Comparison of ENCODE assay signal across 11 cellular contexts in the genomic region with DNA sequence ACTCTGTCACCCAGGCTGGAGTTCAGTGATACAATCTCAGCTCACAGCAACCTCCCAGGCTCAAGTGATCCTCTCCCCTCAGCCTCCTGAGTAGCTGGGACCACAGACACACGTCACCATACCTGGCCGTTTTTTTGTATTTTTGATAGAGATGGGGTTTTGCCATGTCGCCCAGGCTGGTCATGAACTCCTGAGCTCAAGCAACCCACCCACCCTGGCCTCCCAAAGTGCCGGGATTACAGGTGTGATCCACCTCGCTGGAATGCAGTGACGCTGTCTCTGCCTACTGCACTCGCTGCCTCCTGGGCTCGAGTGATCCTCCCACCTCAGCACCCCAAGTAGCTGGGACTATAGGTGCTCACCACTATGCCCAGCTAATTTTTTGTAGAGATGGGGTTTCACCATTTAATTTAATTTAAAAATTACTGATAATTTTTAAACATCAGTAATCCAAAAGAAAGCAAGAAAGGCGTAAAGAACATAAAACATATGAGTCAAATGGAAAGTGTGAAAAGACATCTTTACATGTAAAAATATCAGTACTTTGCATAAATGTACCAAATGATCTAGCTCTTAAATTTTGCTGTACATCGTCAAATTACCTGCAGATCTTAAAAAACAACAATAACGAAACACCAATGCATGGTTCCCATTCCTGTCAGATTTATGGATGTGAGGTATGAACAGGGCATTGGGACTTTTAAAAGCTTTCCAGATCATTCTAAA. TPM values are rescaled to one million over a fixed set of nuclear protein-coding genes. Genes with fewer than 3 reads are reported as not detected.
DNase-seq lines count a peak whose midpoint lies in the region; ATAC-seq, FAIRE-seq and TF ChIP-seq lines count a peak whose summit lies in the region.
"Had no signal": no experiment of that assay in that cellular context is flagged by ENCODE, and none has a peak within 500 bp of the region (broad histone marks: within the 10 kb centered on the region; RNA-seq: fewer than 3 reads in every experiment).

No MANE protein-coding gene starts in this region.

- H3K4me2 ChIP-seq in HepG2 (ENCODE audit: low read depth, low read length) (peak overlapping the region; percentile 36; the same call in 1 of the 2 replicates), PC-9 (0 out of 2 replicates have a peak overlapping the region, but pooled peaks have one; percentile 99), endothelial cell of umbilical vein (ENCODE audit: insufficient read depth, low read length) (no peak overlapping the region)

- 0 out of 5 replicates have a peak, but pooled peaks cover 0 to 3% of the 10 kb centered on the region in 2 experiments for H3K36me3 ChIP-seq in HepG2 (replicated peaks in 1 of 2; ENCODE audit: control insufficient read depth in 1 of 2, insufficient read depth in 2 of 2, low read length in 2 of 2)
- H3K36me3 ChIP-seq in right lobe of liver, result peaks cover 0 to 3% (median 0%) of the 10 kb centered on the region in 4 donors
- no peaks in the 10 kb centered on the region for H3K36me3 ChIP-seq in PC-9 (ENCODE audit: low read depth)
- H3K36me3 ChIP-seq in endothelial cell of umbilical vein (ENCODE audit: control insufficient read depth in 2 of 2, extremely low read depth in 1 of 2, insufficient read depth in 2 of 2, low read length in 2 of 2), result peaks cover 0 to 1% of the 10 kb centered on the region in 2 experiments

- TF ChIP-seq EP300 in HepG2 (IDR thresholded peaks at IDR 0.05; ENCODE audit: low read depth in 2 of 2, low read length in 2 of 2) (no peak), HepG2 (CRISPR knock-in tag; IDR thresholded peaks at IDR 0.05; ENCODE audit: borderline replicate concordance) (no peak)

- H3K4me1 ChIP-seq in HepG2 (ENCODE audit: insufficient read depth, low read length), result peaks cover 49% of the 10 kb centered on the region
- peaks cover 0 to 8% (median 0%) of the 10 kb centered on the region in 4 donors for H3K4me1 ChIP-seq in right lobe of liver
- H3K4me1 ChIP-seq in PC-9 (replicated peaks; ENCODE audit: insufficient read depth), result peaks cover 16% of the 10 kb centered on the region
- peaks cover 20% of the 10 kb centered on the region for H3K4me1 ChIP-seq in endothelial cell of umbilical vein (ENCODE audit: control insufficient read depth, extremely low read depth, insufficient read depth, low read length)

- dilution Hi-C loops in endothelial cell of umbilical vein (cut with MboI; ENCODE audit: extremely low pct_ligation_motif_present, low sequenced_read_pairs), result no loop called here

- H3K9ac ChIP-seq in HepG2 (ENCODE audit: insufficient read depth, low read depth, low read length), result no peak overlapping the region
- no peak overlapping the region for H3K9ac ChIP-seq in endothelial cell of umbilical vein (replicated peaks; ENCODE audit: extremely low read depth, insufficient read depth, low read length)
- H3K9ac ChIP-seq: parathyroid adenoma had no signal

- POLR2A ChIA-PET in HepG2 (lab: Yijun Ruan, JAX), result no interaction called here
- POLR2A ChIA-PET in PC-9 (lab: Charles Lee; ENCODE audit: unreplicated experiment), result interaction anchor here (0.7 kb wide), 1 partner anchor 180 kb away, joined by 7 read pairs; no protein-coding TSS in a partner anchor
- POLR2A ChIA-PET in endothelial cell of umbilical vein (lab: Charles Lee), result no interaction called here

- H3K27me3 ChIP-seq in HepG2 (ENCODE audit: control insufficient read depth in 1 of 2, insufficient read depth in 2 of 2, low read length in 2 of 2), result no peaks in the 10 kb centered on the region; a peak in 1 of 5 replicates
- H3K27me3 ChIP-seq in right lobe of liver, result no peaks in the 10 kb centered on the region
- no peaks in the 10 kb centered on the region for H3K27me3 ChIP-seq in PC-9 (ENCODE audit: insufficient read depth, low read depth)
- no peaks in the 10 kb centered on the region for H3K27me3 ChIP-seq in endothelial cell of umbilical vein (ENCODE audit: control insufficient read depth in 2 of 2, insufficient read depth in 2 of 2, low read length in 2 of 2)
- H3K27me3 ChIP-seq: SJSA1 had no signal

- H4K20me1 ChIP-seq in HepG2 (ENCODE audit: insufficient read depth, low read length) (no peaks in the 10 kb centered on the region), PC-9 (ENCODE audit: insufficient read depth) (no peaks in the 10 kb centered on the region), endothelial cell of umbilical vein (replicated peaks; ENCODE audit: control insufficient read depth, extremely low read depth, insufficient read depth, low read length) (no peaks in the 10 kb centered on the region)

- H3K79me2 ChIP-seq in HepG2 (ENCODE audit: insufficient read depth, low read length), result peaks cover 28% of the 10 kb centered on the region
- peaks cover 49% of the 10 kb centered on the region for H3K79me2 ChIP-seq in PC-9 (ENCODE audit: low read depth)
- H3K79me2 ChIP-seq in endothelial cell of umbilical vein (ENCODE audit: control insufficient read depth, insufficient read depth, low read length), result peaks cover 50% of the 10 kb centered on the region

- H3K27ac ChIP-seq in HepG2 (ENCODE audit: extremely low read length, insufficient read depth, low read length) (no peak overlapping the region), right lobe of liver (no peak overlapping the region), PC-9 (no peak overlapping the region), endothelial cell of umbilical vein (ENCODE audit: insufficient read depth, low read depth, low read length) (no peak overlapping the region)
- H3K27ac ChIP-seq: parathyroid adenoma, SJSA1 had no signal

- TF ChIP-seq RAD21 in HepG2 (CRISPR knock-in tag; IDR thresholded peaks at IDR 0.05), result no peak

- H3K4me3 ChIP-seq in HepG2 (replicated peaks in 1 of 3; ENCODE audit: insufficient read depth in 1 of 3, low read depth in 2 of 3, low read length in 3 of 3), result no peak overlapping the region
- no peak overlapping the region for H3K4me3 ChIP-seq in right lobe of liver
- H3K4me3 ChIP-seq in PC-9, result no peak overlapping the region
- no peak overlapping the region for H3K4me3 ChIP-seq in endothelial cell of umbilical vein (replicated peaks in 1 of 3; ENCODE audit: insufficient read depth in 1 of 3, low read depth in 1 of 3, low read length in 3 of 3)
- H3K4me3 ChIP-seq: SJSA1 had no signal

- no peak for TF ChIP-seq POLR2A in HepG2 (IDR thresholded peaks at IDR 0.05; ENCODE audit: insufficient read depth in 1 of 2, low read depth in 2 of 2, low read length in 2 of 2)
- TF ChIP-seq POLR2A in right lobe of liver (IDR thresholded peaks at IDR 0.05), result no peak
- no peak for TF ChIP-seq POLR2A in endothelial cell of umbilical vein (IDR thresholded peaks at IDR 0.05; ENCODE audit: low read depth, low read length)

- no peaks in the 10 kb centered on the region for H3K9me1 ChIP-seq in endothelial cell of umbilical vein (replicated peaks; ENCODE audit: control insufficient read depth, extremely low read depth, insufficient read depth, low read length)

- H2AFZ ChIP-seq in HepG2 (ENCODE audit: low read length) (no peak overlapping the region), PC-9 (no peak overlapping the region), endothelial cell of umbilical vein (ENCODE audit: low read depth, low read length) (no peak overlapping the region)
- H2AFZ ChIP-seq: parathyroid adenoma had no signal

- CTCF ChIA-PET in HepG2 (lab: Yijun Ruan, JAX; ENCODE audit: low intra/inter-chr PET ratio, low total read pairs) (no interaction called here), PC-9 (lab: Charles Lee) (no interaction called here), endothelial cell of umbilical vein (lab: Charles Lee) (interaction anchor here (1.1 to 9.9 kb wide), 2 partner anchors 14 to 17 kb away, joined by 3 to 91 read pairs; no protein-coding TSS in a partner anchor)

- in situ Hi-C loops in HepG2 (cut with HindIII; ENCODE audit: extremely low pct_ligation_motif_present, low pct_unique_long_range_greater_than_20kb), result no loop called here

- TF ChIP-seq CTCF in HepG2 (CRISPR knock-in tag; IDR thresholded peaks at IDR 0.05) (no peak), right lobe of liver (IDR thresholded peaks at IDR 0.05) (no peak), PC-9 (conservative IDR thresholded peaks at IDR 0.05) (no peak), endothelial cell of umbilical vein (IDR thresholded peaks at IDR 0.05; ENCODE audit: extremely low read depth in 1 of 2, insufficient read depth in 1 of 2, low read depth in 1 of 2, low read length in 2 of 2) (no peak)

- no peaks in the 10 kb centered on the region for H3K9me2 ChIP-seq in PC-9 (ENCODE audit: insufficient read depth)

- ATAC-seq in HepG2 (no peak), right lobe of liver (no peak)

- H3K9me3 ChIP-seq in HepG2 (ENCODE audit: low read length) (no peaks in the 10 kb centered on the region), right lobe of liver (no peaks in the 10 kb centered on the region), PC-9 (ENCODE audit: insufficient read depth, low read depth) (no peaks in the 10 kb centered on the region), endothelial cell of umbilical vein (replicated peaks; ENCODE audit: control insufficient read depth, insufficient read depth, low read length) (no peaks in the 10 kb centered on the region)

- FAIRE-seq in HepG2 (lab: Jason Lieb, UNC) (no peak), endothelial cell of umbilical vein (lab: Jason Lieb, UNC) (peak; percentile 8)

- H3F3A ChIP-seq in PC-9 (ENCODE audit: insufficient read depth, low read depth), result peaks cover 2% of the 10 kb centered on the region; the same call in 1 of the 2 replicates

- no peak for DNase-seq in HepG2 (ENCODE audit: low spot score)
- no peak for DNase-seq in right lobe of liver
- DNase-seq in PC-9, result no peak
- DNase-seq in endothelial cell of umbilical vein (ENCODE audit: low read depth, low spot score), result no peak
- no peak for DNase-seq in NCI-H2227 (lab: John Stamatoyannopoulos, UW; ENCODE audit: unreplicated experiment)
- DNase-seq in stimulated activated CD4-positive, alpha-beta T cell treated with anti-CD3 and anti-CD28 coated beads, Interleukin-4, amount 100 ng/mL, for 4 hours, result no peak
- no peak for DNase-seq in NCI-H2171 treated with DMSO at 0.1 percent for 48 hours (lab: John Stamatoyannopoulos, UW)
- no peak for DNase-seq in SKM-1 treated with dmso at 0.1 percent for 144 hours (lab: John Stamatoyannopoulos, UW; ENCODE audit: unreplicated experiment)
- DNase-seq: NCI-H1092 treated with DMSO at 0.1 percent for 48 hours had no signal

- intact Hi-C loops in HepG2 (cut with micrococcal nuclease; ENCODE audit: unreplicated experiment), result loop anchor here (2.0 kb wide), 1 partner anchor 17 kb away; no protein-coding TSS in a partner anchor
- intact Hi-C loops in right lobe of liver (cut with DNase I), result no loop called here
- intact Hi-C loops in PC-9 (cut with micrococcal nuclease; ENCODE audit: unreplicated experiment), result no loop called here
- intact Hi-C loops in endothelial cell of umbilical vein (cut with micrococcal nuclease), result loop anchor here (5.0 to 10.0 kb wide), 4 partner anchors 58 to 367 kb away; no protein-coding TSS in a partner anchor

- no TSS peak for BruUV-seq in HepG2 (replicated peaks; lab: Mats Ljungman, UMichigan)
- no TSS peak for BruUV-seq in PC-9 (replicated peaks; lab: Mats Ljungman, UMichigan)
- no TSS peak for BruUV-seq in endothelial cell of umbilical vein (replicated peaks; lab: Mats Ljungman, UMichigan)

- 92% methylated on average over 11 of the region's 11 CpGs for WGBS in HepG2 (ENCODE audit: low lambda C conversion rate)
- 87% methylated on average over 11 of the region's 11 CpGs for WGBS in right lobe of liver (ENCODE audit: insufficient coverage, low coverage, low lambda C conversion rate, missing lambda C conversion rate)

RNA-seq across cellular contexts. Expression of a gene that starts 2.8 kb away (rescaled TPM):
- 7.2 and 9.2 TPM in 2 replicates for total RNA-seq in HepG2 (2016; rRNA removed; fragmentation: Illumina TruSeq; extraction: Trizol)
- 61.5 and 67.5 TPM in 2 replicates for total RNA-seq in HepG2 (2016; cell fraction: cytosol; rRNA removed; fragmentation: Illumina TruSeq; extraction: Trizol; ENCODE audit: low read depth)
- total RNA-seq in HepG2 (2016; cell fraction: insoluble cytoplasmic fraction; rRNA removed; fragmentation: Illumina TruSeq; extraction: Trizol), result 7.3 and 7.5 TPM in 2 replicates
- 27.9 and 29.6 TPM in 2 replicates for total RNA-seq in HepG2 (2016; cell fraction: membrane; rRNA removed; fragmentation: Illumina TruSeq; extraction: Trizol)
- 11.9 and 13.5 TPM in 2 replicates for total RNA-seq in HepG2 (2016; cell fraction: nucleus; rRNA removed; fragmentation: Illumina TruSeq; extraction: Trizol)
- 3.0 and 3.4 TPM in 2 replicates for polyA plus RNA-seq in HepG2 (2011; rRNA removed)
- 1.9 TPM in 2 replicates for polyA plus RNA-seq in HepG2 (2011; cell fraction: cytosol; rRNA removed)
- 10.0 and 10.5 TPM in 2 replicates for polyA plus RNA-seq in HepG2 (2011; cell fraction: nucleus; rRNA removed)
- polyA plus RNA-seq in HepG2 (2012), result 1.7 and 2.1 TPM in 2 replicates
- 0.10 TPM in 2 replicates for polyA plus RNA-seq in HepG2 (2016; cell fraction: cytosol; fragmentation: Illumina TruSeq; extraction: Trizol; ENCODE audit: low read depth)
- polyA plus RNA-seq in HepG2 (2016; cell fraction: insoluble cytoplasmic fraction; fragmentation: Illumina TruSeq; extraction: Trizol; ENCODE audit: low read depth), result 2.1 and 2.7 TPM in 2 replicates
- 0.42 and 0.51 TPM in 2 replicates for polyA plus RNA-seq in HepG2 (2016; cell fraction: membrane; fragmentation: Illumina TruSeq; extraction: Trizol; ENCODE audit: low read depth)
- polyA plus RNA-seq in HepG2 (2016; cell fraction: nucleus; fragmentation: Illumina TruSeq; extraction: Trizol; ENCODE audit: insufficient read depth, low read depth), result 5.6 and 6.3 TPM in 2 replicates
- polyA minus RNA-seq in HepG2 (2011; rRNA and poly(A)+ RNA removed; ENCODE audit: low replicate concordance), result 20.6 and 28.6 TPM in 2 replicates
- 8.0 and 17.3 TPM in 2 replicates for polyA minus RNA-seq in HepG2 (2011; cell fraction: cytosol; rRNA and poly(A)+ RNA removed)
- polyA minus RNA-seq in HepG2 (2011; cell fraction: nucleus; rRNA and poly(A)+ RNA removed), result 27.7 and 32.1 TPM in 2 replicates
- total RNA-seq in right lobe of liver, result 1 to 10 TPM; 3.8 to 7.6 (median 5.8) TPM
- 10.8 and 12.7 TPM in 2 replicates for total RNA-seq in PC-9 (2021)
- 13.6 and 14.7 TPM in 2 replicates for total RNA-seq in endothelial cell of umbilical vein
- polyA plus RNA-seq in endothelial cell of umbilical vein, result 4.5 TPM in 2 replicates
- 3.3 and 3.5 TPM in 2 replicates for polyA plus RNA-seq in endothelial cell of umbilical vein (2011; cell fraction: cytosol; rRNA removed)
- 20.6 and 21.0 TPM in 2 replicates for polyA plus RNA-seq in endothelial cell of umbilical vein (2011; cell fraction: nucleus; rRNA removed)
- 3.5 and 4.1 TPM in 2 replicates for polyA plus RNA-seq in endothelial cell of umbilical vein (2012)
- polyA minus RNA-seq in endothelial cell of umbilical vein, result 27.6 and 33.8 TPM in 2 replicates
- 19.8 TPM for polyA minus RNA-seq in endothelial cell of umbilical vein (2011; cell fraction: cytosol; rRNA and poly(A)+ RNA removed)
- polyA minus RNA-seq in endothelial cell of umbilical vein (2011; cell fraction: nucleus; rRNA and poly(A)+ RNA removed), result 75.0 and 107 TPM in 2 replicates

Comparison
In these comparisons a context has a peak if more than half of its experiments do, and no peak if none do; other contexts are left out.
1. intact Hi-C loops: an anchor here in HepG2 (2.0 kb wide) and endothelial cell of umbilical vein (5.0 to 10.0 kb wide); none called in right lobe of liver and PC-9.